In the genomic region with DNA sequence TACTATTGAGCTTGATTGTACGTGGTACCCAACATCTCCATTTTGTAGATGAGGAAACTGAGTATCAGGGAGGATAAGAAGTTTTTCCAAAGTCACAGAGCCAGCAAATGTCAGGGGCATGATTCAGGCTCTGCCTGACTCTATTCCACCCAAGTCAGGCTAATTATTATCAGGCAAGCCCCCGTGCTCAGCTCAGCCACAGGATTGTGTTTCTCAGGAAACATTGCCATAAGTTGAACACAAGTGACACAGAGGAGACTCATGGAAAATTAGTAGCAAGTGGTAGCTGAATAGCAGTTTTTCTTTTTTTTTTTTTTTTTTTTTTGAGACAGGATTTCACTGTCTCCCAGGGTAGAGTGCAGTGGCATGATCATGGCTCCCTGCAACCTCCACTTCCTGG, we compare ENCODE assay signal across 23 cellular contexts.
"Had no signal": no experiment of that assay in that cellular context is flagged by ENCODE, and none has a peak within 500 bp of the region (broad histone marks: within the 10 kb centered on the region; RNA-seq: fewer than 3 reads in every experiment).

No MANE protein-coding gene starts in this region.

- H3K27ac ChIP-seq: HL-60, SJCRH30 had no signal

- ATAC-seq: HepG2, Panc1, Right ventricle myocardium inferior, SK-N-SH treated with all-trans-retinoic acid at 6 μM for 48 hours had no signal

- DNase-seq: IMR-90, Kasumi-1, KG1, MM.1S, NCI-H1092 treated with DMSO at 0.1 percent for 48 hours, NCI-H1436, NCI-H187, NCI-H2029, NCI-H2081 treated with DMSO at 0.1 percent for 48 hours, NCI-H2171, NCI-H226, NCI-H446, NCI-H510A, NCI-H524 treated with DMSO at 0.1 percent for 48 hours, NCI-H69, NCI-H774, SHP77 treated with DMSO at 0.1 percent for 48 hours, SJCRH30 had no signal

- H3K9me3 ChIP-seq: SJCRH30 had no signal

- H3K4me3 ChIP-seq: SJCRH30 had no signal

- H3K36me3 ChIP-seq: SJCRH30 had no signal

- H3K4me1 ChIP-seq: SJCRH30 had no signal
